In the genomic region with DNA sequence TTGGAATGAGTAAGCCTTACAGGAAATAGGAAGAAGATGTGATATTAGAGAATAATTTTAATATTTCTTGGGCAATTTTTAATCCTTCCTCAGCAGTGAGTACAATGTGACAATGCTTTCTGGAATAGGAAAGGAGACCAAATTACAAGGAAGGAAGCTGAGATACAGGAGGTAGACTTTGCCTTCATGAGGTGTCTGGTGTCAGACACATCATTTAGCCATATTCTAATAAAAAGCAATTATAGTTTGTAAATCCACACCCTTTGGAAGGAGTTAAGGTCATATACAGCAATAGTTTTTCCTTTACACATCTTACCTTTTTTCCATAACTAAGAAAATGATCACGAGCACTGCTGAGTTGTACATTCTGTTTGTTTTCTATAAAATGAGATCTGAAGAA, we compare ENCODE assay signal across 24 cellular contexts.
"Had no signal": no experiment of that assay in that cellular context is flagged by ENCODE, and none has a peak within 500 bp of the region (broad histone marks: within the 10 kb centered on the region; RNA-seq: fewer than 3 reads in every experiment).

No MANE protein-coding gene starts in this region.

- H3K36me3 ChIP-seq: colonic mucosa, esophagus muscularis mucosa, esophagus squamous epithelium, gastrocnemius medialis, gastroesophageal sphincter, heart left ventricle, heart right ventricle had no signal

- ATAC-seq: effector memory CD8-positive, alpha-beta T cell; esophagus mucosa; foreskin keratinocyte; gastrocnemius medialis; gastroesophageal sphincter; heart left ventricle; heart right ventricle had no signal

- H3K27ac ChIP-seq: colonic mucosa, coronary artery, dorsolateral prefrontal cortex, epithelial cell of prostate, esophagus squamous epithelium, foreskin keratinocyte, gastrocnemius medialis, gastroesophageal sphincter, heart left ventricle, heart right ventricle had no signal

- DNase-seq: colonic mucosa; cortex of kidney; dermis blood vessel endothelial cell; dorsolateral prefrontal cortex; effector CD4-positive, alpha-beta T cell; effector CD8-positive, alpha-beta T cell; effector memory CD4-positive, alpha-beta T cell; effector memory CD8-positive, alpha-beta T cell; endodermal cell; erythroblast; esophagus squamous epithelium; foreskin fibroblast; foreskin keratinocyte; foreskin melanocyte; gastrocnemius medialis; glutamatergic neuron; head of caudate nucleus; heart left ventricle; heart right ventricle had no signal

- H3K27me3 ChIP-seq: colonic mucosa, esophagus muscularis mucosa, esophagus squamous epithelium, foreskin keratinocyte, gastrocnemius medialis, gastroesophageal sphincter, heart left ventricle, heart right ventricle had no signal

- H3K4me1 ChIP-seq: colonic mucosa, esophagus squamous epithelium, foreskin keratinocyte, gastrocnemius medialis, heart left ventricle, heart right ventricle had no signal

- H3K4me3 ChIP-seq: colonic mucosa, coronary artery, dorsolateral prefrontal cortex, esophagus muscularis mucosa, esophagus squamous epithelium, gastrocnemius medialis, gastroesophageal sphincter, heart left ventricle, heart right ventricle had no signal

- H3K9me3 ChIP-seq: colonic mucosa, esophagus muscularis mucosa, esophagus squamous epithelium, gastrocnemius medialis, gastroesophageal sphincter, heart left ventricle had no signal
